Comparison of ENCODE assay signal across 24 cellular contexts in the genomic region with DNA sequence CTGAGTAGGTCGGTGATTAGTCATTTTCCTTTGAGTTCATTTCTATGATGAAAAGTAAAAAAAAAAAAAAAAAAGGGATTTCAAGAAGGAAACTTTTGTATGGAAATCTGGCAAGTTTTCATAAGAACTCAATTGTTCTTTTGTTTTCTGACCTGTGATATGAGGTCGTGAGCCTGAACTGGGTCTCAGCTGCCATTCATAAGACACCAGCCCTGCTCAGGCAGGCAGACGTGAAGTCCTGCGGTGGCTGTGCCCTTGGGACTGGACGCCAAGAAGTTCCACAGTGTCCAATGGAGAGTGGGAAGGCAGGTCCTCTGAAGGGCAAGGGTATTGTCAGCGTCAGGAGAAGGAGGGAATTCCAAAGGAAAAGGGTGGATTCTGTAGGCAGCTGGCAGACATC.
A peak's percentile ranks its signal among the peaks of the same experiment; 100 is the strongest.
DNase-seq lines count a peak whose midpoint lies in the region; ATAC-seq and TF ChIP-seq lines count a peak whose summit lies in the region.
"Had no signal": no experiment of that assay in that cellular context is flagged by ENCODE, and none has a peak within 500 bp of the region (broad histone marks: within the 10 kb centered on the region; RNA-seq: fewer than 3 reads in every experiment).

No MANE protein-coding gene starts in this region.

- POLR2A ChIA-PET in CD4-positive, alpha-beta T cell (lab: Charles Lee), result interaction anchor here (0.6 to 4.4 kb wide), 15 partner anchors 12 to 352 kb away, joined by 3 to 30 read pairs (median 5); no protein-coding TSS in a partner anchor

- no peak overlapping the region for H3K4me2 ChIP-seq in neuronal stem cell (ENCODE audit: insufficient read depth, low read length, poor library complexity, severe bottlenecking)
- H3K4me2 ChIP-seq: SK-N-SH had no signal

- no peaks in the 10 kb centered on the region for H3K9me3 ChIP-seq in CD4-positive, alpha-beta T cell (ENCODE audit: control insufficient read depth, low read length)
- H3K9me3 ChIP-seq in neuronal stem cell (replicated peaks in 1 of 2; ENCODE audit: control insufficient read depth in 2 of 2, insufficient read depth in 1 of 2, low read depth in 1 of 2, low read length in 2 of 2), result peaks cover 0 to 2% of the 10 kb centered on the region in 2 donors
- no peaks in the 10 kb centered on the region for H3K9me3 ChIP-seq in left lung
- H3K9me3 ChIP-seq: ascending aorta, SK-N-SH, thoracic aorta had no signal

- H3K4me1 ChIP-seq in neuronal stem cell (ENCODE audit: control insufficient read depth in 2 of 2, insufficient read depth in 1 of 2, low read depth in 1 of 2, low read length in 2 of 2) (no peaks in the 10 kb centered on the region), left lung (no peaks in the 10 kb centered on the region)
- H3K4me1 ChIP-seq: ascending aorta had no signal

- peak overlapping the region; percentile 86 for H3K23ac ChIP-seq in neuronal stem cell (ENCODE audit: low read depth, low read length, poor library complexity)

- no peak for DNase-seq in activated CD4-positive, alpha-beta T cell treated with anti-CD3 and anti-CD28 coated beads, Interleukin-2, amount 10 ng/mL, durations not matched to agents 24 days and 14 days
- no peak for DNase-seq in activated CD4-positive, alpha-beta T cell treated with anti-CD3 and anti-CD28 coated beads for 48 hours
- DNase-seq in CD4-positive, alpha-beta T cell, result no peak
- DNase-seq in neuronal stem cell (ENCODE audit: low spot score) (no peak), SW 1271 (lab: John Stamatoyannopoulos, UW) (no peak), left lung (no peak)
- DNase-seq: activated CD4-positive, CD25-positive, alpha-beta regulatory T cell; activated gamma-delta T cell treated with Interleukin-2 at 50 U/mL for 16 hours; erythroblast; foreskin fibroblast; immature natural killer cell; KG1; MV-4-11; NCI-H2171; NCI-H524; RPMI8226; SK-N-SH; stimulated activated CD4-positive, alpha-beta T cell treated with anti-CD3 and anti-CD28 coated beads, Interleukin-2, amount 100 ng/mL, for 24 hours; T1000 had no signal

- H3K4me3 ChIP-seq in neuronal stem cell (ENCODE audit: low read length in 2 of 2) (peak overlapping the region in 1 of 2 donors; percentile 38), left lung (no peak overlapping the region)
- H3K4me3 ChIP-seq: ascending aorta, thoracic aorta had no signal

- H4K8ac ChIP-seq in neuronal stem cell (ENCODE audit: low read depth, low read length), result no peak overlapping the region

- no peak overlapping the region for H2AFZ ChIP-seq in neuronal stem cell (ENCODE audit: low read length)

- ATAC-seq in CD4-positive, alpha-beta T cell (ENCODE audit: poor library complexity), result no peak
- no peak for ATAC-seq in activated T-helper 17 cell treated with anti-CD3 and anti-CD28 coated beads, Interleukin-2, amount 50 U/mL, for 72 hours (replicated peaks)
- ATAC-seq in HG02852 (IDR thresholded peaks at IDR 0.05; ENCODE audit: unreplicated experiment), result no peak
- no peak for ATAC-seq in left lung
- ATAC-seq: stimulated activated memory B cell treated with anti-CD40 and anti-IgM and Interleukin-4, amounts not matched to agents 10 μg/mL and 1 μg/mL and 100 μg/mL, for 72 hours had no signal

- no peak overlapping the region for H2BK5ac ChIP-seq in neuronal stem cell (ENCODE audit: low read length)

- H2BK12ac ChIP-seq in neuronal stem cell (ENCODE audit: low read length), result no peak overlapping the region

- H3K18ac ChIP-seq in neuronal stem cell (ENCODE audit: low read length), result no peak overlapping the region

- no peaks in the 10 kb centered on the region for H3K27me3 Mint-ChIP-seq in activated CD4-positive, alpha-beta T cell treated with anti-CD3 and anti-CD28 coated beads, Interleukin-2, amount 10 ng/mL, durations not matched to agents 24 days and 14 days
- no peaks in the 10 kb centered on the region for H3K27me3 Mint-ChIP-seq in CD4-positive, alpha-beta T cell
- H3K27me3 Mint-ChIP-seq in activated T-helper 17 cell treated with anti-CD3 and anti-CD28 coated beads, Interleukin-2, amount 50 U/mL, for 72 hours, result no peaks in the 10 kb centered on the region
- H3K27me3 Mint-ChIP-seq: stimulated activated memory B cell treated with anti-CD40 and anti-IgM and Interleukin-4, amounts not matched to agents 10 μg/mL and 1 μg/mL and 100 μg/mL, for 72 hours had no signal

- H2AK5ac ChIP-seq in neuronal stem cell (ENCODE audit: low read depth, low read length), result no peak overlapping the region

- no peaks in the 10 kb centered on the region for H3K27me3 ChIP-seq in CD4-positive, alpha-beta T cell (ENCODE audit: control insufficient read depth, insufficient read depth, low read length)
- H3K27me3 ChIP-seq in neuronal stem cell (ENCODE audit: control insufficient read depth in 3 of 3, insufficient read depth in 3 of 3, low read depth in 1 of 3, low read length in 3 of 3) (peaks cover 0 to 3% (median 0%) of the 10 kb centered on the region in 3 experiments), left lung (no peaks in the 10 kb centered on the region)
- H3K27me3 ChIP-seq: ascending aorta had no signal

- no peak overlapping the region for H3K27ac ChIP-seq in CD4-positive, alpha-beta T cell (ENCODE audit: low read depth, low read length)
- H3K27ac ChIP-seq in neuronal stem cell (replicated peaks; ENCODE audit: low read length) (no peak overlapping the region), left lung (no peak overlapping the region)
- H3K27ac ChIP-seq: ascending aorta, thoracic aorta had no signal

- H3K36me3 Mint-ChIP-seq in activated CD4-positive, alpha-beta T cell treated with anti-CD3 and anti-CD28 coated beads, Interleukin-2, amount 10 ng/mL, durations not matched to agents 24 days and 14 days (ENCODE audit: low read depth), result peaks cover 2% of the 10 kb centered on the region
- no peaks in the 10 kb centered on the region for H3K36me3 Mint-ChIP-seq in CD4-positive, alpha-beta T cell (ENCODE audit: low read depth)
- no peaks in the 10 kb centered on the region for H3K36me3 Mint-ChIP-seq in activated T-helper 17 cell treated with anti-CD3 and anti-CD28 coated beads, Interleukin-2, amount 50 U/mL, for 72 hours (ENCODE audit: low read depth)
- H3K36me3 Mint-ChIP-seq: immature natural killer cell had no signal

- H3K4ac ChIP-seq in neuronal stem cell (ENCODE audit: low read length), result no peak overlapping the region

- peak overlapping the region; percentile 23 for H3K27ac Mint-ChIP-seq in activated CD4-positive, alpha-beta T cell treated with anti-CD3 and anti-CD28 coated beads, Interleukin-2, amount 10 ng/mL, durations not matched to agents 24 days and 14 days
- H3K27ac Mint-ChIP-seq in CD4-positive, alpha-beta T cell, result peak overlapping the region; percentile 81
- H3K27ac Mint-ChIP-seq in activated T-helper 17 cell treated with anti-CD3 and anti-CD28 coated beads, Interleukin-2, amount 50 U/mL, for 72 hours, result peak overlapping the region; percentile 40
- H3K27ac Mint-ChIP-seq: stimulated activated memory B cell treated with anti-CD40 and anti-IgM and Interleukin-4, amounts not matched to agents 10 μg/mL and 1 μg/mL and 100 μg/mL, for 72 hours had no signal

- H3K36me3 ChIP-seq in neuronal stem cell (replicated peaks in 1 of 2; ENCODE audit: control insufficient read depth in 2 of 2, insufficient read depth in 2 of 2, low read length in 2 of 2), result no peaks in the 10 kb centered on the region
- no peaks in the 10 kb centered on the region for H3K36me3 ChIP-seq in left lung
- H3K36me3 ChIP-seq: ascending aorta, thoracic aorta had no signal

- CTCF ChIA-PET in CD4-positive, alpha-beta T cell (lab: Charles Lee), result interaction anchor here (1.3 kb wide), 1 partner anchor 43 kb away, joined by 3 read pairs; no protein-coding TSS in a partner anchor

- H3K4me3 Mint-ChIP-seq in activated CD4-positive, alpha-beta T cell treated with anti-CD3 and anti-CD28 coated beads, Interleukin-2, amount 10 ng/mL, durations not matched to agents 24 days and 14 days, result no peak overlapping the region
- peak overlapping the region; percentile 18 for H3K4me3 Mint-ChIP-seq in CD4-positive, alpha-beta T cell
- H3K4me3 Mint-ChIP-seq in activated T-helper 17 cell treated with anti-CD3 and anti-CD28 coated beads, Interleukin-2, amount 50 U/mL, for 72 hours, result peak overlapping the region; percentile 53
- H3K4me3 Mint-ChIP-seq: immature natural killer cell; stimulated activated memory B cell treated with anti-CD40 and anti-IgM and Interleukin-4, amounts not matched to agents 10 μg/mL and 1 μg/mL and 100 μg/mL, for 72 hours had no signal

- H2BK120ac ChIP-seq in neuronal stem cell (ENCODE audit: low read depth, low read length), result no peak overlapping the region

- intact Hi-C loops in activated CD4-positive, alpha-beta T cell treated with anti-CD3 and anti-CD28 coated beads, Interleukin-2, amount 10 ng/mL, durations not matched to agents 24 days and 14 days (cut with micrococcal nuclease), result loop anchor here (5.0 kb wide), 2 partner anchors 131 to 159 kb away; no protein-coding TSS in a partner anchor
- intact Hi-C loops in CD4-positive, alpha-beta T cell (cut with DNase I, micrococcal nuclease), result loop anchor here (2.0 to 5.0 kb wide), 3 partner anchors 146 to 156 kb away; no protein-coding TSS in a partner anchor
- intact Hi-C loops in left lung (cut with DNase I), result no loop called here

- no peak overlapping the region for H3K9ac ChIP-seq in neuronal stem cell (ENCODE audit: low read depth, low read length, poor library complexity)
- H3K9ac ChIP-seq: SK-N-SH had no signal

- no peak overlapping the region for H4K91ac ChIP-seq in neuronal stem cell (ENCODE audit: low read depth, low read length, poor library complexity)

- H3K4me1 Mint-ChIP-seq in activated CD4-positive, alpha-beta T cell treated with anti-CD3 and anti-CD28 coated beads, Interleukin-2, amount 10 ng/mL, durations not matched to agents 24 days and 14 days, result peaks cover 42% of the 10 kb centered on the region
- H3K4me1 Mint-ChIP-seq in CD4-positive, alpha-beta T cell (ENCODE audit: low read depth), result peaks cover 69% of the 10 kb centered on the region
- H3K4me1 Mint-ChIP-seq in activated T-helper 17 cell treated with anti-CD3 and anti-CD28 coated beads, Interleukin-2, amount 50 U/mL, for 72 hours, result peaks cover 38% of the 10 kb centered on the region
- H3K4me1 Mint-ChIP-seq: stimulated activated memory B cell treated with anti-CD40 and anti-IgM and Interleukin-4, amounts not matched to agents 10 μg/mL and 1 μg/mL and 100 μg/mL, for 72 hours had no signal

- no peak overlapping the region for H3K14ac ChIP-seq in neuronal stem cell (ENCODE audit: low read length)

- H3K79me1 ChIP-seq in neuronal stem cell (ENCODE audit: low read depth, low read length), result no peaks in the 10 kb centered on the region

- no peak for TF ChIP-seq CTCF in CD4-positive, alpha-beta T cell (IDR thresholded peaks at IDR 0.05)
- no peak for TF ChIP-seq CTCF in left lung (IDR thresholded peaks at IDR 0.05)

- H2BK15ac ChIP-seq in neuronal stem cell (ENCODE audit: low read length), result no peak overlapping the region

- no peaks in the 10 kb centered on the region for H3K9me3 Mint-ChIP-seq in activated CD4-positive, alpha-beta T cell treated with anti-CD3 and anti-CD28 coated beads, Interleukin-2, amount 10 ng/mL, durations not matched to agents 24 days and 14 days
- no peaks in the 10 kb centered on the region for H3K9me3 Mint-ChIP-seq in CD4-positive, alpha-beta T cell
- no peaks in the 10 kb centered on the region for H3K9me3 Mint-ChIP-seq in activated T-helper 17 cell treated with anti-CD3 and anti-CD28 coated beads, Interleukin-2, amount 50 U/mL, for 72 hours
- H3K9me3 Mint-ChIP-seq: immature natural killer cell; stimulated activated memory B cell treated with anti-CD40 and anti-IgM and Interleukin-4, amounts not matched to agents 10 μg/mL and 1 μg/mL and 100 μg/mL, for 72 hours had no signal

- no CpG with 5 or more reads among the region's 6 CpGs for WGBS in neuronal stem cell (ENCODE audit: extremely low coverage in 2 of 2, insufficient read length in 2 of 2, insufficient replicate concordance in 1 of 2), 2 donors

Comparison
In these comparisons a context has a peak if more than half of its experiments do, and no peak if none do; other contexts are left out.
1. H3K27ac Mint-ChIP-seq: peak in every context shown above with its lines; median percentile 81 in CD4-positive, alpha-beta T cell; 40 in activated T-helper 17 cell treated with anti-CD3 and anti-CD28 coated beads, Interleukin-2, amount 50 U/mL, for 72 hours; 23 in activated CD4-positive, alpha-beta T cell treated with anti-CD3 and anti-CD28 coated beads, Interleukin-2, amount 10 ng/mL, durations not matched to agents 24 days and 14 days.
2. intact Hi-C loops: an anchor here in activated CD4-positive, alpha-beta T cell treated with anti-CD3 and anti-CD28 coated beads, Interleukin-2, amount 10 ng/mL, durations not matched to agents 24 days and 14 days (5.0 kb wide) and CD4-positive, alpha-beta T cell (2.0 to 5.0 kb wide); none called in left lung.